ENCODE assay signal across 2 cellular contexts in genomic region chrX:115531818-115532403, GRCh38.
TF ChIP-seq lines count a peak whose summit lies in the region.

No MANE protein-coding gene starts in this region.

TF ChIP-seq in IMR-90, 13 proteins besides CTCF, POLR2A, EP300 and RAD21:
- no peak for TF ChIP-seq MAZ (IDR thresholded peaks at IDR 0.05; ENCODE audit: borderline replicate concordance, low read depth, low read length)
- no peak for TF ChIP-seq FOS (IDR thresholded peaks at IDR 0.05; ENCODE audit: low read depth, low read length)
- TF ChIP-seq MXI1 (IDR thresholded peaks at IDR 0.05; ENCODE audit: borderline replicate concordance, low read depth, low read length): no peak
- TF ChIP-seq CEBPB (IDR thresholded peaks at IDR 0.05; ENCODE audit: low read depth, low read length): no peak
- no peak for TF ChIP-seq CHD1 (IDR thresholded peaks at IDR 0.05; ENCODE audit: low read depth, low read length)
- no peak for TF ChIP-seq RCOR1 (IDR thresholded peaks at IDR 0.05; ENCODE audit: insufficient replicate concordance, low read length)

TF ChIP-seq in endothelial cell of umbilical vein, 7 proteins besides CTCF, POLR2A, EP300 and RAD21:
- TF ChIP-seq EZH2 (IDR thresholded peaks at IDR 0.05; ENCODE audit: borderline replicate concordance, low read depth, low read length, severe bottlenecking): no peak
- TF ChIP-seq GATA2 (IDR thresholded peaks at IDR 0.05; ENCODE audit: insufficient read depth, insufficient read length, low read depth, low read length): no peak
- peak; percentile 59 for TF ChIP-seq JUN (IDR thresholded peaks at IDR 0.05; ENCODE audit: borderline replicate concordance, insufficient read depth, insufficient read length, low read depth)
- TF ChIP-seq FOS (IDR thresholded peaks at IDR 0.05; ENCODE audit: borderline replicate concordance, insufficient read depth, low read length): peak; percentile 59
- TF ChIP-seq POLR2AphosphoS5 (IDR thresholded peaks at IDR 0.05; ENCODE audit: insufficient read depth, low read depth, low read length): peak; percentile 40
- TF ChIP-seq MAX (IDR thresholded peaks at IDR 0.05; ENCODE audit: insufficient read depth, insufficient read length): no peak
- no peak for TF ChIP-seq MYC (IDR thresholded peaks at IDR 0.05; ENCODE audit: low read depth, low read length)
